In genomic region chr12:88493651-88494050, GRCh38 we compare ENCODE assay signal across 16 cellular contexts.
DNase-seq lines count a peak whose midpoint lies in the region; ATAC-seq, FAIRE-seq and TF ChIP-seq lines count a peak whose summit lies in the region.
"Had no signal": no experiment of that assay in that cellular context is flagged by ENCODE, and none has a peak within 500 bp of the region (broad histone marks: within the 10 kb centered on the region; RNA-seq: fewer than 3 reads in every experiment).

No MANE protein-coding gene starts in this region.

- no peak overlapping the region for H3K27ac ChIP-seq in pancreas
- H3K27ac ChIP-seq: skin epidermis had no signal

- WGBS in pancreas, 2 donors, result 75 to 79% methylated on average over 3 of the region's 3 CpGs

- H3K4me3 ChIP-seq in kidney epithelial cell (ENCODE audit: low read depth, low read length), result no peak overlapping the region
- H3K4me3 ChIP-seq in pancreas, result no peak overlapping the region
- H3K4me3 ChIP-seq: GM23338, skin epidermis had no signal

- H3K27me3 ChIP-seq in kidney epithelial cell (ENCODE audit: control insufficient read depth, insufficient read depth, low read length), result no peaks in the 10 kb centered on the region
- no peaks in the 10 kb centered on the region for H3K27me3 ChIP-seq in pancreas

- no peaks in the 10 kb centered on the region for H3K4me1 ChIP-seq in pancreas

- no peak for TF ChIP-seq CTCF in kidney epithelial cell (IDR thresholded peaks at IDR 0.05; ENCODE audit: insufficient read depth, low read length, poor library complexity, severe bottlenecking)
- TF ChIP-seq CTCF in pancreas (IDR thresholded peaks at IDR 0.05), result no peak

- DNase-seq in EH (ENCODE audit: low read depth), result peak; percentile 89
- peak; percentile 73 for DNase-seq in M059J (ENCODE audit: low read depth)
- peak; percentile 18 for DNase-seq in brain pericyte (ENCODE audit: low read depth, low spot score)
- DNase-seq in kidney epithelial cell (ENCODE audit: low read depth), result peak; percentile 25
- no peak for DNase-seq in pancreas
- DNase-seq in NCI-H510A (lab: John Stamatoyannopoulos, UW), result no peak
- no peak for DNase-seq in activated CD8-positive, alpha-beta memory T cell treated with anti-CD3 and anti-CD28 coated beads, Interleukin-2, amount 50 U/mL, for 48 hours
- DNase-seq in activated effector memory CD4-positive, alpha-beta T cell treated with Interleukin-2 at 50 U/mL for 16 hours, result no peak
- DNase-seq: activated naive CD4-positive, alpha-beta T cell treated with anti-CD3 and anti-CD28 coated beads, Interleukin-2, amount 10 ng/mL, durations not matched to agents 7 days and 5 days; CD4-positive, alpha-beta memory T cell; erythroblast; Karpas-422; NCI-H2081 treated with DMSO at 0.1 percent for 48 hours had no signal

- H3K36me3 ChIP-seq in kidney epithelial cell (ENCODE audit: control insufficient read depth, insufficient read depth, low read length) (peaks cover 1% of the 10 kb centered on the region), pancreas (no peaks in the 10 kb centered on the region)

- no peak for FAIRE-seq in pancreas (lab: Jason Lieb, UNC)
- FAIRE-seq: GM18507 had no signal

- no peak for ATAC-seq in pancreas
- ATAC-seq: GM23338 had no signal

- intact Hi-C loops in pancreas (cut with DNase I), result no loop called here

- no peaks in the 10 kb centered on the region for H3K9me3 ChIP-seq in pancreas

Comparison
In these comparisons a context has a peak if more than half of its experiments do, and no peak if none do; other contexts are left out.
1. DNase-seq: peak in EH (single experiment), M059J (single experiment), brain pericyte (single experiment) and kidney epithelial cell (single experiment); none in pancreas (0 of 6), NCI-H510A (single experiment), activated CD8-positive, alpha-beta memory T cell treated with anti-CD3 and anti-CD28 coated beads, Interleukin-2, amount 50 U/mL, for 48 hours (single experiment) and activated effector memory CD4-positive, alpha-beta T cell treated with Interleukin-2 at 50 U/mL for 16 hours (single experiment).